Comparison of ENCODE assay signal across 8 cellular contexts in the genomic region with DNA sequence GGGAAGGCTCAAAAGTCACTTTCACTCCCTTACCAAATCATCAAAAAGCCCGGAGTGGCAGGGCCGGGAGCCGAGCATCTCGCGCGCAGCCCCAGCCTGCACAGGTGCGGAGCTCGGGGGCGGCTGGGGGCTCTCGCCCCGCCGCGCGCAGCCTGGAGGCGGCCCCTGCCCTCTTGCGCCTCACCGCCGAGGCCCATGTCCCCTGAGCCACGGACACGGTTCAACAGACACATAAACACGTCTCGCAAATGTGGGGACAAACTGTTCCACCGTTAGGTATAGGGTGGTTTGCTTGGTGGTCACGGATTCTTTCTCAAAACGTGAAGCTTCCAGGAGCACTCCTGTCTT. TPM values are rescaled to one million over a fixed set of nuclear protein-coding genes. Genes with fewer than 3 reads are reported as not detected.
DNase-seq lines count a peak whose midpoint lies in the region; ATAC-seq and TF ChIP-seq lines count a peak whose summit lies in the region.

No MANE protein-coding gene starts in this region.

- H3K9me3 ChIP-seq in IMR-90 (ENCODE audit: control insufficient read depth, insufficient read depth, low read length) (no peaks in the 10 kb centered on the region), hepatocyte (ENCODE audit: low read depth) (no peaks in the 10 kb centered on the region), smooth muscle cell (replicated peaks; ENCODE audit: low read depth) (no peaks in the 10 kb centered on the region)

- H3K14ac ChIP-seq in IMR-90 (replicated peaks; ENCODE audit: low read depth, low read length): peak overlapping the region; percentile 85

- peak overlapping the region; percentile 68; the same call in 1 of the 2 replicates for H2AK5ac ChIP-seq in IMR-90 (ENCODE audit: low read depth, low read length)

- H3K27ac ChIP-seq in IMR-90 (ENCODE audit: insufficient read depth, low read length): peak overlapping the region; percentile 36; the same call in 1 of the 2 replicates
- H3K27ac ChIP-seq in hepatocyte: peak overlapping the region; percentile 83
- H3K27ac ChIP-seq in smooth muscle cell (ENCODE audit: low read depth): no peak overlapping the region

- POLR2A ChIA-PET in IMR-90 (lab: Charles Lee; ENCODE audit: unreplicated experiment): no interaction called here

- WGBS in IMR-90 (ENCODE audit: extremely low coverage in 2 of 2, insufficient read length in 1 of 2), 2 experiments: 11% methylated on average over 16 of the region's 25 CpGs; no CpG with 5 or more reads in 1 of the 2 experiments
- WGBS in hepatocyte (ENCODE audit: low lambda C conversion rate, missing lambda C conversion rate): 7% methylated on average over 25 of the region's 25 CpGs
- WGBS in smooth muscle cell (ENCODE audit: low lambda C conversion rate): 6% methylated on average over 25 of the region's 25 CpGs

- H3K4me3 Mint-ChIP-seq in activated naive CD8-positive, alpha-beta T cell treated with anti-CD3 and anti-CD28 coated beads for 36 hours: peak overlapping the region; percentile 58

- H2AK9ac ChIP-seq in IMR-90 (replicated peaks; ENCODE audit: low read depth, low read length, poor library complexity): peak overlapping the region; percentile 83

- no peak for TF ChIP-seq POLR2A in IMR-90 (IDR thresholded peaks at IDR 0.05; ENCODE audit: low read depth, low read length)

- no TSS peak for BruUV-seq in IMR-90 (replicated peaks; lab: Mats Ljungman, UMichigan)

- H4K5ac ChIP-seq in IMR-90 (ENCODE audit: low read depth, low read length): peak overlapping the region; percentile 78

- intact Hi-C loops in IMR-90 (cut with micrococcal nuclease): no loop called here

- TF ChIP-seq CTCF in GM06990 (IDR thresholded peaks at IDR 0.05; ENCODE audit: insufficient read depth, low read length, poor library complexity, severe bottlenecking): no peak
- no peak for TF ChIP-seq CTCF in IMR-90 (conservative IDR thresholded peaks at IDR 0.05; ENCODE audit: low read depth, low read length)
- no peak for TF ChIP-seq CTCF in hepatocyte (IDR thresholded peaks at IDR 0.05; ENCODE audit: poor library complexity)
- TF ChIP-seq CTCF in smooth muscle cell (IDR thresholded peaks at IDR 0.05; ENCODE audit: borderline replicate concordance, insufficient read depth, poor library complexity, severe bottlenecking): no peak

- peak overlapping the region; percentile 38; the same call in 1 of the 2 replicates for H3K18ac ChIP-seq in IMR-90 (ENCODE audit: low read depth, low read length)

- peak overlapping the region; percentile 67 for H3K27ac Mint-ChIP-seq in activated naive CD8-positive, alpha-beta T cell treated with anti-CD3 and anti-CD28 coated beads for 36 hours

- peak overlapping the region; percentile 96 for H3K4me2 ChIP-seq in IMR-90 (ENCODE audit: low read depth, low read length)
- H3K4me2 ChIP-seq in hepatocyte: peak overlapping the region; percentile 98
- H3K4me2 ChIP-seq in smooth muscle cell: peak overlapping the region; percentile 95

- H3K36me3 Mint-ChIP-seq in activated naive CD8-positive, alpha-beta T cell treated with anti-CD3 and anti-CD28 coated beads for 36 hours: no peaks in the 10 kb centered on the region

- TF ChIP-seq RAD21 in IMR-90 (IDR thresholded peaks at IDR 0.05; ENCODE audit: low read length): no peak

- H2BK5ac ChIP-seq in IMR-90 (ENCODE audit: low read depth, low read length, poor library complexity, severe bottlenecking): no peak overlapping the region

- H2BK20ac ChIP-seq in IMR-90 (ENCODE audit: low read depth, low read length): peak overlapping the region; percentile 18; the same call in 1 of the 2 replicates

- DNase-seq in GM06990 (ENCODE audit: extremely low read depth, insufficient read length) (peak; percentile 72), IMR-90 (no peak), hepatocyte (ENCODE audit: low spot score) (peak; percentile 28), smooth muscle cell (lab: John Stamatoyannopoulos, UW; ENCODE audit: unreplicated experiment) (no peak), HCEC 1CT (no peak), hippocampal formation (lab: John Stamatoyannopoulos, UW) (no peak)
- DNase-seq in activated naive CD8-positive, alpha-beta T cell treated with anti-CD3 and anti-CD28 coated beads for 36 hours: peak; percentile 30

- no peaks in the 10 kb centered on the region for H3K9me1 ChIP-seq in IMR-90 (ENCODE audit: insufficient read depth, low read length)

- H2BK120ac ChIP-seq in IMR-90 (ENCODE audit: low read depth, low read length): peak overlapping the region; percentile 80

- H3K79me1 ChIP-seq in IMR-90 (ENCODE audit: low read depth in 1 of 2, low read length in 2 of 2): peaks cover 0 to 11% of the 10 kb centered on the region in 2 experiments; a peak in 1 of 4 replicates

- peaks cover 15% of the 10 kb centered on the region for H3K27me3 Mint-ChIP-seq in activated naive CD8-positive, alpha-beta T cell treated with anti-CD3 and anti-CD28 coated beads for 36 hours

- H3K4me1 ChIP-seq in IMR-90 (ENCODE audit: control insufficient read depth, insufficient read depth, low read length) (peaks cover 3% of the 10 kb centered on the region), hepatocyte (ENCODE audit: insufficient read depth) (peaks cover 10% of the 10 kb centered on the region), smooth muscle cell (ENCODE audit: low read depth) (peaks cover 10% of the 10 kb centered on the region)

- H3K4me3 ChIP-seq in GM06990 (replicated peaks; ENCODE audit: low read depth, low read length): peak overlapping the region; percentile 74
- peak overlapping the region; percentile 72 for H3K4me3 ChIP-seq in IMR-90 (ENCODE audit: insufficient read depth, low read depth, low read length)
- H3K4me3 ChIP-seq in hepatocyte: peak overlapping the region; percentile 80
- peak overlapping the region; percentile 65 for H3K4me3 ChIP-seq in smooth muscle cell

- H3K36me3 ChIP-seq in GM06990 (ENCODE audit: control insufficient read depth, insufficient read depth, low read length) (no peaks in the 10 kb centered on the region), IMR-90 (ENCODE audit: control insufficient read depth, insufficient read depth, low read length) (no peaks in the 10 kb centered on the region), hepatocyte (replicated peaks; ENCODE audit: insufficient read depth, low read depth) (no peaks in the 10 kb centered on the region), smooth muscle cell (ENCODE audit: low read depth) (no peaks in the 10 kb centered on the region)

- H4K20me1 ChIP-seq in IMR-90 (ENCODE audit: insufficient read depth, low read length) (no peaks in the 10 kb centered on the region), hepatocyte (ENCODE audit: insufficient read depth, poor library complexity, severe bottlenecking) (no peaks in the 10 kb centered on the region), smooth muscle cell (ENCODE audit: low read depth) (no peaks in the 10 kb centered on the region)

- peak overlapping the region; percentile 58 for H3K9ac ChIP-seq in IMR-90 (ENCODE audit: low read depth, low read length)
- H3K9ac ChIP-seq in smooth muscle cell (ENCODE audit: low read depth): no peak overlapping the region

- H4K91ac ChIP-seq in IMR-90 (ENCODE audit: insufficient read depth, low read depth, low read length): peak overlapping the region; percentile 65

- peak overlapping the region; percentile 27 for H3K56ac ChIP-seq in IMR-90 (ENCODE audit: extremely low read depth, insufficient read depth, low read length)

- H3K9me3 Mint-ChIP-seq in activated naive CD8-positive, alpha-beta T cell treated with anti-CD3 and anti-CD28 coated beads for 36 hours: no peaks in the 10 kb centered on the region

- ATAC-seq in GM21447 (IDR thresholded peaks at IDR 0.05; ENCODE audit: unreplicated experiment): peak; percentile 39
- ATAC-seq in IMR-90 (ENCODE audit: low read depth): peak; percentile 13; the same call in 1 of the 2 replicates

- peak overlapping the region; percentile 55 to 90; a peak in 3 of 4 replicates for H4K8ac ChIP-seq in IMR-90 (ENCODE audit: low read depth in 2 of 2, low read length in 2 of 2)

- peak overlapping the region; percentile 95 for H2AFZ ChIP-seq in IMR-90 (replicated peaks; ENCODE audit: low read length, poor library complexity)
- peak overlapping the region; percentile 78 for H2AFZ ChIP-seq in hepatocyte
- H2AFZ ChIP-seq in smooth muscle cell (ENCODE audit: low read depth): peak overlapping the region; percentile 86

- peaks cover 49% of the 10 kb centered on the region for H3K4me1 Mint-ChIP-seq in activated naive CD8-positive, alpha-beta T cell treated with anti-CD3 and anti-CD28 coated beads for 36 hours

- H3K9me2 ChIP-seq in hepatocyte (replicated peaks; ENCODE audit: insufficient read depth): no peaks in the 10 kb centered on the region

- no peaks in the 10 kb centered on the region for H3F3A ChIP-seq in smooth muscle cell (ENCODE audit: low read depth)

- H3K79me2 ChIP-seq in hepatocyte: peaks cover 15% of the 10 kb centered on the region
- H3K79me2 ChIP-seq in smooth muscle cell (ENCODE audit: low read depth): no peaks in the 10 kb centered on the region

- H3K23ac ChIP-seq in IMR-90 (ENCODE audit: low read depth, low read length): peak overlapping the region; percentile 91

- dilution Hi-C loops in IMR-90 (cut with HindIII; ENCODE audit: low sequenced_read_pairs, unreplicated experiment): no loop called here

- peak overlapping the region; percentile 69 for H3K4ac ChIP-seq in IMR-90 (ENCODE audit: low read depth, low read length)

- in situ Hi-C loops in IMR-90 (cut with MboI; ENCODE audit: low sequenced_read_pairs): no loop called here

- H3K27me3 ChIP-seq in GM06990 (replicated peaks; ENCODE audit: control insufficient read depth, insufficient read depth, low read length): no peaks in the 10 kb centered on the region
- H3K27me3 ChIP-seq in IMR-90 (ENCODE audit: control insufficient read depth, insufficient read depth, low read length): no peaks in the 10 kb centered on the region
- H3K27me3 ChIP-seq in hepatocyte: peaks cover 10% of the 10 kb centered on the region
- peaks cover 53% of the 10 kb centered on the region for H3K27me3 ChIP-seq in smooth muscle cell (ENCODE audit: low read depth)

- peak overlapping the region; percentile 80; the same call in 1 of the 3 replicates for H2BK15ac ChIP-seq in IMR-90 (ENCODE audit: low read depth, low read length)

- CTCF ChIA-PET in IMR-90 (lab: Yijun Ruan, JAX): no interaction called here

TF ChIP-seq in IMR-90, 13 proteins besides CTCF, POLR2A, EP300 and RAD21 (continues in another document):
- TF ChIP-seq SMC3 (IDR thresholded peaks at IDR 0.05; ENCODE audit: low read depth, low read length) (no peak), NFE2L2 (IDR thresholded peaks at IDR 0.05; ENCODE audit: low read depth, low read length) (no peak), RFX5 (IDR thresholded peaks at IDR 0.05; ENCODE audit: low read depth, low read length) (no peak), BHLHE40 (IDR thresholded peaks at IDR 0.05; ENCODE audit: low read depth, low read length) (no peak)

RNA-seq across cellular contexts. Expression of a gene that starts 0.7 kb away (rescaled TPM):
- total RNA-seq in IMR-90 (2012; rRNA removed) (1.8 and 1.9 TPM in 2 replicates), hepatocyte (11.1 and 16.3 TPM in 2 replicates), smooth muscle cell (0.94 and 3.2 TPM in 2 replicates)
- polyA plus RNA-seq in IMR-90 (2012; rRNA removed) (1.0 and 1.6 TPM in 2 replicates), hepatocyte (9.3 and 9.9 TPM in 2 replicates), smooth muscle cell (0.45 and 1.1 TPM in 2 replicates)
- 0.43 and 0.59 TPM in 2 replicates for polyA plus RNA-seq in IMR-90 (2012; cell fraction: cytosol; rRNA removed)
- polyA plus RNA-seq in IMR-90 (2012; cell fraction: nucleus; rRNA removed; ENCODE audit: low replicate concordance): 1.4 and 17.7 TPM in 2 replicates
- total RNA-seq in activated naive CD8-positive, alpha-beta T cell treated with anti-CD3 and anti-CD28 coated beads for 36 hours: 1 to 10 TPM; 1.7 TPM

Comparison
In these comparisons a context has a peak if more than half of its experiments do, and no peak if none do; other contexts are left out.
1. DNase-seq: peak in GM06990 (single experiment), activated naive CD8-positive, alpha-beta T cell treated with anti-CD3 and anti-CD28 coated beads for 36 hours (single experiment) and hepatocyte (single experiment); none in IMR-90 (single experiment), smooth muscle cell (single experiment), HCEC 1CT (single experiment) and hippocampal formation (0 of 2).
2. Peak in every context shown above with its lines, with median percentiles within 50 percentile points of each other: H3K4me3 ChIP-seq, H2AFZ ChIP-seq and H3K4me2 ChIP-seq.